In genomic region chr16:73572135-73572534, GRCh38 we compare ENCODE assay signal across 11 cellular contexts.
A peak's percentile ranks its signal among the peaks of the same experiment; 100 is the strongest.
DNase-seq lines count a peak whose midpoint lies in the region; ATAC-seq and TF ChIP-seq lines count a peak whose summit lies in the region.
"Had no signal": no experiment of that assay in that cellular context is flagged by ENCODE, and none has a peak within 500 bp of the region (broad histone marks: within the 10 kb centered on the region; RNA-seq: fewer than 3 reads in every experiment).

No MANE protein-coding gene starts in this region.

- no peak for ATAC-seq in body of pancreas
- ATAC-seq in left lung: peak; percentile 49
- no peak for ATAC-seq in GM18505 (IDR thresholded peaks at IDR 0.05; ENCODE audit: unreplicated experiment)
- ATAC-seq: activated CD8-positive, alpha-beta memory T cell treated with anti-CD3 and anti-CD28 coated beads, Interleukin-2, amount 10 ng/mL, durations not matched to agents 7 days and 5 days had no signal

- no peaks in the 10 kb centered on the region for H3K27me3 ChIP-seq in cardiac muscle cell
- peaks cover 0 to 3% of the 10 kb centered on the region in 2 donors for H3K27me3 ChIP-seq in body of pancreas
- H3K27me3 ChIP-seq in left lung: peaks cover 0 to 16% of the 10 kb centered on the region in 2 donors

- H3K9me3 ChIP-seq in cardiac muscle cell (ENCODE audit: low read depth) (no peaks in the 10 kb centered on the region), body of pancreas (no peaks in the 10 kb centered on the region), left lung (no peaks in the 10 kb centered on the region)

- intact Hi-C loops in cardiac septum (cut with DNase I) (no loop called here), body of pancreas (cut with DNase I) (no loop called here), left lung (cut with DNase I) (no loop called here)

- 20 to 26% methylated on average over 4 of the region's 4 CpGs for WGBS in body of pancreas, 2 donors

- peaks cover 30% of the 10 kb centered on the region for H3K4me1 ChIP-seq in cardiac muscle cell (ENCODE audit: low read depth)
- no peaks in the 10 kb centered on the region for H3K4me1 ChIP-seq in body of pancreas
- H3K4me1 ChIP-seq in left lung: no peaks in the 10 kb centered on the region

- DNase-seq in cardiac muscle cell (ENCODE audit: low read depth in 1 of 2, low spot score in 1 of 2) (peak in 1 of 2 donors; percentile 96), cardiac septum (ENCODE audit: low spot score) (no peak), body of pancreas (peak; percentile 28 to 54 (median 51)), left lung (peak in 1 of 2 donors; percentile 40), ureter (ENCODE audit: low spot score) (peak; percentile 48), erythroblast (lab: John Stamatoyannopoulos, UW) (no peak), foreskin melanocyte (no peak)
- DNase-seq: activated CD8-positive, alpha-beta memory T cell treated with anti-CD3 and anti-CD28 coated beads, Interleukin-2, amount 10 ng/mL, durations not matched to agents 7 days and 5 days; immature natural killer cell; stimulated activated CD4-positive, alpha-beta T cell treated with anti-CD3 and anti-CD28 coated beads, Interleukin-4, amount 100 ng/mL, for 4 hours had no signal

- TF ChIP-seq POLR2A in body of pancreas (IDR thresholded peaks at IDR 0.05): no peak
- TF ChIP-seq POLR2A in GM18505 (IDR thresholded peaks at IDR 0.05; ENCODE audit: borderline replicate concordance, extremely low read depth, insufficient read depth, insufficient read length): no peak
- no peak for TF ChIP-seq POLR2A in erythroblast (IDR thresholded peaks at IDR 0.05; ENCODE audit: low read length)

- H3K4me3 ChIP-seq in cardiac muscle cell (no peak overlapping the region), body of pancreas (no peak overlapping the region), left lung (no peak overlapping the region)

- H3K27ac ChIP-seq in cardiac muscle cell (peak overlapping the region; percentile 84), body of pancreas (no peak overlapping the region), left lung (no peak overlapping the region)

- TF ChIP-seq CTCF in cardiac muscle cell (IDR thresholded peaks at IDR 0.05; ENCODE audit: low read depth, low read length) (no peak), body of pancreas (IDR thresholded peaks at IDR 0.05) (no peak), left lung (IDR thresholded peaks at IDR 0.05) (no peak)

- no peaks in the 10 kb centered on the region for H3K36me3 ChIP-seq in cardiac muscle cell
- H3K36me3 ChIP-seq in body of pancreas (replicated peaks in 1 of 2; ENCODE audit: insufficient read depth in 1 of 2, low read depth in 2 of 2): no peaks in the 10 kb centered on the region
- no peaks in the 10 kb centered on the region for H3K36me3 ChIP-seq in left lung

Comparison
In these comparisons a context has a peak if more than half of its experiments do, and no peak if none do; other contexts are left out.
1. DNase-seq: peak in body of pancreas (4 of 4) and ureter (single experiment); none in cardiac septum (single experiment), erythroblast (0 of 2) and foreskin melanocyte (single experiment).